ENCODE assay signal across 22 cellular contexts in genomic region chr13:98457053-98457452, GRCh38.
DNase-seq lines count a peak whose midpoint lies in the region; ATAC-seq and TF ChIP-seq lines count a peak whose summit lies in the region.
"Had no signal": no experiment of that assay in that cellular context is flagged by ENCODE, and none has a peak within 500 bp of the region (broad histone marks: within the 10 kb centered on the region; RNA-seq: fewer than 3 reads in every experiment).

No MANE protein-coding gene starts in this region.

- WGBS in neuronal stem cell (ENCODE audit: extremely low coverage in 2 of 2, insufficient read length in 2 of 2, insufficient replicate concordance in 1 of 2), 2 donors: no CpG with 5 or more reads among the region's 13 CpGs
- WGBS in tibial nerve, 2 donors: 90 to 94% methylated on average over 12 to 13 of the region's 13 CpGs

- H3K27me3 Mint-ChIP-seq in CD8-positive, alpha-beta T cell (ENCODE audit: low read depth): no peaks in the 10 kb centered on the region
- H3K27me3 Mint-ChIP-seq in effector memory CD8-positive, alpha-beta T cell: no peaks in the 10 kb centered on the region
- H3K27me3 Mint-ChIP-seq: naive B cell had no signal

- no peak overlapping the region for H3K14ac ChIP-seq in neuronal stem cell (ENCODE audit: low read length)

- no peak for TF ChIP-seq CTCF in CD8-positive, alpha-beta T cell (IDR thresholded peaks at IDR 0.05)
- TF ChIP-seq CTCF in tibial nerve (IDR thresholded peaks at IDR 0.05): no peak

- no peak for ATAC-seq in CD8-positive, alpha-beta T cell
- no peak for ATAC-seq in effector memory CD8-positive, alpha-beta T cell (replicated peaks)
- ATAC-seq in HG03460 (IDR thresholded peaks at IDR 0.05; ENCODE audit: unreplicated experiment): no peak
- ATAC-seq: K562, SK-N-SH treated with all-trans-retinoic acid at 6 μM for 48 hours, WTC11 had no signal

- H3K36me3 Mint-ChIP-seq in CD8-positive, alpha-beta T cell: peaks cover 86% of the 10 kb centered on the region
- H3K36me3 Mint-ChIP-seq in effector memory CD8-positive, alpha-beta T cell (ENCODE audit: insufficient read depth): peaks cover 66% of the 10 kb centered on the region

- peaks cover 2% of the 10 kb centered on the region for H3K4me1 Mint-ChIP-seq in CD8-positive, alpha-beta T cell (ENCODE audit: low read depth)
- peaks cover 2 to 4% of the 10 kb centered on the region in 2 donors for H3K4me1 Mint-ChIP-seq in effector memory CD8-positive, alpha-beta T cell (ENCODE audit: low read depth in 2 of 2)

- POLR2A ChIA-PET in CD8-positive, alpha-beta T cell (lab: Charles Lee): no interaction called here

- H3K36me3 ChIP-seq in CD8-positive, alpha-beta T cell (ENCODE audit: insufficient read depth, low read length): peaks cover 46% of the 10 kb centered on the region
- H3K36me3 ChIP-seq in neuronal stem cell (replicated peaks in 1 of 2; ENCODE audit: control insufficient read depth in 2 of 2, insufficient read depth in 2 of 2, low read length in 2 of 2) (peaks cover 35 to 99% of the 10 kb centered on the region in 2 donors), tibial nerve (peaks cover 0 to 68% (median 0%) of the 10 kb centered on the region in 3 donors)

- intact Hi-C loops in CD8-positive, alpha-beta T cell (cut with DNase I, micrococcal nuclease): no loop called here

- H2BK5ac ChIP-seq in neuronal stem cell (ENCODE audit: low read length): no peak overlapping the region

- H2AFZ ChIP-seq in neuronal stem cell (ENCODE audit: low read length): no peak overlapping the region

- no peak overlapping the region for H2BK15ac ChIP-seq in neuronal stem cell (ENCODE audit: low read length)

- peak overlapping the region; percentile 10 for H3K23ac ChIP-seq in neuronal stem cell (ENCODE audit: low read depth, low read length, poor library complexity)

- CTCF ChIA-PET in CD8-positive, alpha-beta T cell (lab: Charles Lee): interaction anchor here (1.0 to 4.5 kb wide), 4 partner anchors 9 to 216 kb away, joined by 3 to 32 read pairs (median 8); no protein-coding TSS in a partner anchor

- no peak overlapping the region for H2AK5ac ChIP-seq in neuronal stem cell (ENCODE audit: low read depth, low read length)

- H3K4me3 Mint-ChIP-seq in CD8-positive, alpha-beta T cell: no peak overlapping the region
- no peak overlapping the region for H3K4me3 Mint-ChIP-seq in effector memory CD8-positive, alpha-beta T cell
- H3K4me3 Mint-ChIP-seq: brain, naive B cell, WTC11 had no signal

- peak overlapping the region; percentile 30 for H3K27ac Mint-ChIP-seq in CD8-positive, alpha-beta T cell
- H3K27ac Mint-ChIP-seq in effector memory CD8-positive, alpha-beta T cell: peak overlapping the region; percentile 33 to 38

- no peaks in the 10 kb centered on the region for H3K9me3 Mint-ChIP-seq in CD8-positive, alpha-beta T cell
- no peaks in the 10 kb centered on the region for H3K9me3 Mint-ChIP-seq in effector memory CD8-positive, alpha-beta T cell
- H3K9me3 Mint-ChIP-seq: brain, naive B cell, WTC11 had no signal

- no peak overlapping the region for H3K18ac ChIP-seq in neuronal stem cell (ENCODE audit: low read length)

- H3K4me2 ChIP-seq in neuronal stem cell (ENCODE audit: insufficient read depth, low read length, poor library complexity, severe bottlenecking): no peak overlapping the region

- H3K27me3 ChIP-seq in CD8-positive, alpha-beta T cell (ENCODE audit: insufficient read depth, low read length): no peaks in the 10 kb centered on the region
- H3K27me3 ChIP-seq in neuronal stem cell (ENCODE audit: control insufficient read depth in 3 of 3, insufficient read depth in 3 of 3, low read depth in 1 of 3, low read length in 3 of 3) (no peaks in the 10 kb centered on the region), tibial nerve (no peaks in the 10 kb centered on the region)

- H3K27ac ChIP-seq in CD8-positive, alpha-beta T cell (ENCODE audit: low read depth, low read length): no peak overlapping the region
- H3K27ac ChIP-seq in neuronal stem cell (replicated peaks; ENCODE audit: low read length): no peak overlapping the region
- H3K27ac ChIP-seq in tibial nerve: peak overlapping the region in 1 of 4 donors; percentile 84
- H3K27ac ChIP-seq: 22Rv1 had no signal

- no peak overlapping the region for H2BK12ac ChIP-seq in neuronal stem cell (ENCODE audit: low read length)

- TF ChIP-seq EP300 in tibial nerve (IDR thresholded peaks at IDR 0.05): no peak

- peak in 2 of 3 experiments; percentile 49 to 57 for DNase-seq in NCI-H1417 (lab: John Stamatoyannopoulos, UW)
- DNase-seq in NCI-H1417 treated with DMSO at 0.1 percent for 48 hours (lab: John Stamatoyannopoulos, UW): no peak
- no peak for DNase-seq in CD8-positive, alpha-beta T cell
- no peak for DNase-seq in effector memory CD8-positive, alpha-beta T cell
- no peak for DNase-seq in neuronal stem cell (ENCODE audit: low spot score)
- DNase-seq in tibial nerve (ENCODE audit: low spot score in 2 of 2): no peak
- no peak for DNase-seq in NCI-H2227 treated with DMSO at 0.1 percent for 48 hours (lab: John Stamatoyannopoulos, UW)
- DNase-seq: activated CD8-positive, alpha-beta memory T cell treated with anti-CD3 and anti-CD28 coated beads for 24 hours; DMS79 treated with DMSO at 0.1 percent for 48 hours; HCEC 1CT; mesendoderm; naive B cell; NCI-H1694; NCI-H2171; NCI-H526; T-helper 9 cell had no signal

- H3K79me1 ChIP-seq in neuronal stem cell (ENCODE audit: low read depth, low read length): no peaks in the 10 kb centered on the region

- no peaks in the 10 kb centered on the region for H3K4me1 ChIP-seq in CD8-positive, alpha-beta T cell (ENCODE audit: insufficient read depth, low read length)
- peaks cover 0 to under 1% of the 10 kb centered on the region in 2 donors for H3K4me1 ChIP-seq in neuronal stem cell (ENCODE audit: control insufficient read depth in 2 of 2, insufficient read depth in 1 of 2, low read depth in 1 of 2, low read length in 2 of 2)
- peaks cover 0 to 46% (median 10%) of the 10 kb centered on the region in 4 donors for H3K4me1 ChIP-seq in tibial nerve

- H4K91ac ChIP-seq in neuronal stem cell (ENCODE audit: low read depth, low read length, poor library complexity): no peak overlapping the region

- TF ChIP-seq POLR2A in tibial nerve (IDR thresholded peaks at IDR 0.05): no peak

- no peak overlapping the region for H3K9ac ChIP-seq in neuronal stem cell (ENCODE audit: low read depth, low read length, poor library complexity)

- no peak overlapping the region for H3K4ac ChIP-seq in neuronal stem cell (ENCODE audit: low read length)

- H3K9me3 ChIP-seq in CD8-positive, alpha-beta T cell (ENCODE audit: low read length): no peaks in the 10 kb centered on the region
- H3K9me3 ChIP-seq in neuronal stem cell (replicated peaks in 1 of 2; ENCODE audit: control insufficient read depth in 2 of 2, insufficient read depth in 1 of 2, low read depth in 1 of 2, low read length in 2 of 2): no peaks in the 10 kb centered on the region
- no peaks in the 10 kb centered on the region for H3K9me3 ChIP-seq in tibial nerve

- H3K4me3 ChIP-seq in CD8-positive, alpha-beta T cell (ENCODE audit: low read depth, low read length): no peak overlapping the region
- H3K4me3 ChIP-seq in neuronal stem cell (ENCODE audit: low read length in 2 of 2): peak overlapping the region in 1 of 2 donors; percentile 35
- H3K4me3 ChIP-seq in tibial nerve: no peak overlapping the region
- H3K4me3 ChIP-seq: K562 had no signal

- no peak overlapping the region for H4K8ac ChIP-seq in neuronal stem cell (ENCODE audit: low read depth, low read length)

- H2BK120ac ChIP-seq in neuronal stem cell (ENCODE audit: low read depth, low read length): no peak overlapping the region

Comparison
In these comparisons a context has a peak if more than half of its experiments do, and no peak if none do; other contexts are left out.
1. DNase-seq: peak in NCI-H1417 (2 of 3); none in NCI-H1417 treated with DMSO at 0.1 percent for 48 hours (single experiment), CD8-positive, alpha-beta T cell (0 of 7), effector memory CD8-positive, alpha-beta T cell (0 of 3), neuronal stem cell (single experiment), tibial nerve (0 of 2) and NCI-H2227 treated with DMSO at 0.1 percent for 48 hours (single experiment).